Comparison of ENCODE assay signal across 15 cellular contexts in the genomic region with DNA sequence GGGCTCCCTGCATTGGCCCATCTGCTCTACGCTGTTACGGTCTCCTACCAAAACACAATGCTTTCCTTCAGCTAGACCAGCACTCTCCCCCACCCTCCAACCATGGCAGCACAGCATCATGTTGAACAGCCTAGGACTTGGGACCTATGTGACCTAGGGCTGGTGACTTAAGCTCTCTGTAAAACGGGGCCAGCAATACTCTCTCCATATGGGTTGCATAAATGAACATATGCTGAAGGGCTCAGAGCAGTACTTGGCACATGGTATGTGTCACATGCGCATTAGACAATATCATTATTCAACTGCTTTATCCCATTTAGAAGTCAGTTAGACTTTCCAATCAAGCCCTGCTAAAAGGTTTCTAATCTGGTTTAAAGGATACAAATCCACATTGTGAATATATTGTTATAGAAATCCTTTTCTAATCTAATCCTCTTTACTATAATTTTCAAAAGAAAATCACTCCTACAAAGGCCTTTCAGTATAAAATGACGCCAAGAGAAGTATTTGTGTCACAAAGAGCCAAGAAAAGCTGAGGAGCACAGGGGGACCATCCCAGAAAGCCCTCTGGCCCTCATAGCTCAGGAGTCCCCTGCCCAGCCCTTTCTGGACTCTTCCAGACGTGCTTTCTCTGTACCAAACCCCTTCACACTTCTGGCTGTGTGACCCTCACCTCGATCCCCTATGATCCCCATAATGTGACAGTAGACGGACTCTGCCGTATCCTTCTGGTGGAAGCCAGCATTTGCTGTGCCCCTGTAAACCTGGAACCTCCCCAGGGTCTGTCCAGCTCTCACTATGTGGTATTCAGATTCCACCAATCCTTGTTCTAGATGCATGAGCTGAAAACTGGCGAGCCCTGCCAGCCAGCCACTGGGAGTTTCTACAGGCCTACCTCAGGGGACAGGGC. TPM values are rescaled to one million over a fixed set of nuclear protein-coding genes. Genes with fewer than 3 reads are reported as not detected.
DNase-seq lines count a peak whose midpoint lies in the region; TF ChIP-seq lines count a peak whose summit lies in the region.
"Had no signal": no experiment of that assay in that cellular context is flagged by ENCODE, and none has a peak within 500 bp of the region (broad histone marks: within the 10 kb centered on the region; RNA-seq: fewer than 3 reads in every experiment).

No MANE protein-coding gene starts in this region.

- H3K27me3 Mint-ChIP-seq in endodermal cell (ENCODE audit: insufficient read depth) (peaks cover 6% of the 10 kb centered on the region), osteocyte (ENCODE audit: unreplicated experiment) (no peaks in the 10 kb centered on the region), neural progenitor cell (ENCODE audit: insufficient read depth, low read depth) (no peaks in the 10 kb centered on the region)

- H3K9me3 ChIP-seq in endodermal cell (ENCODE audit: control insufficient read depth, low read length), result no peaks in the 10 kb centered on the region
- H3K9me3 ChIP-seq in neural progenitor cell (ENCODE audit: low read depth), result no peaks in the 10 kb centered on the region
- H3K9me3 ChIP-seq: BLaER1 had no signal

- H3K4me3 ChIP-seq in endodermal cell (ENCODE audit: low read length), result no peak overlapping the region
- no peak overlapping the region for H3K4me3 ChIP-seq in neural progenitor cell
- H3K4me3 ChIP-seq: BLaER1 had no signal

- H3K27ac Mint-ChIP-seq in endodermal cell (no peak overlapping the region), osteocyte (ENCODE audit: unreplicated experiment) (no peak overlapping the region), neural progenitor cell (no peak overlapping the region)

- H3K79me2 ChIP-seq in neural progenitor cell (ENCODE audit: low read depth), result no peaks in the 10 kb centered on the region

- H3K4me1 Mint-ChIP-seq in endodermal cell (peaks cover 28% of the 10 kb centered on the region), osteocyte (ENCODE audit: unreplicated experiment) (peaks cover 10% of the 10 kb centered on the region), neural progenitor cell (peaks cover 45% of the 10 kb centered on the region)

- H3F3A ChIP-seq in neural progenitor cell (ENCODE audit: low read depth), result peaks cover 13% of the 10 kb centered on the region

- no peak overlapping the region for H3K4me3 Mint-ChIP-seq in endodermal cell
- no peak overlapping the region for H3K4me3 Mint-ChIP-seq in osteocyte (ENCODE audit: unreplicated experiment)
- H3K4me3 Mint-ChIP-seq in neural progenitor cell, result no peak overlapping the region

- DNase-seq in NCI-H524 (lab: John Stamatoyannopoulos, UW) (peak; percentile 59 to 84), endodermal cell (peak; percentile 17), osteocyte (ENCODE audit: extremely low spot score, unreplicated experiment) (peak; percentile 46), NCI-H748 treated with DMSO at 0.1 percent for 48 hours (lab: John Stamatoyannopoulos, UW) (no peak), NCI-H2029 (lab: John Stamatoyannopoulos, UW) (no peak), neural progenitor cell (ENCODE audit: low spot score) (no peak)
- no peak for DNase-seq in stimulated activated CD4-positive, alpha-beta T cell treated with anti-CD3 and anti-CD28 coated beads, Interleukin-4, amount 100 ng/mL, for 4 hours
- DNase-seq: Karpas-422; MM.1S; NCI-H1105; NCI-H2029 treated with DMSO at 0.1 percent for 48 hours; NCI-H510A treated with DMSO at 0.1 percent for 48 hours; NK-92 treated with Interleukin-12 subunit alpha and Interleukin-12 subunit beta, amount 100 ng/mL, for 24 hours; PC-3 had no signal

- no peak overlapping the region for H2AFZ ChIP-seq in neural progenitor cell (replicated peaks)

- H3K36me3 ChIP-seq in endodermal cell (ENCODE audit: control insufficient read depth, insufficient read depth, low read length) (no peaks in the 10 kb centered on the region), neural progenitor cell (no peaks in the 10 kb centered on the region)

- H3K36me3 Mint-ChIP-seq in endodermal cell (ENCODE audit: low read depth), result peaks cover 2% of the 10 kb centered on the region
- peaks cover 10% of the 10 kb centered on the region for H3K36me3 Mint-ChIP-seq in osteocyte (ENCODE audit: unreplicated experiment)
- peaks cover 7% of the 10 kb centered on the region for H3K36me3 Mint-ChIP-seq in neural progenitor cell

- WGBS in endodermal cell (ENCODE audit: insufficient coverage in 1 of 2, insufficient read length in 1 of 2), 2 experiments, result 87 to 89% methylated on average over 7 to 10 of the region's 10 CpGs

- H3K27me3 ChIP-seq in endodermal cell (ENCODE audit: control insufficient read depth, insufficient read depth, low read length, poor library complexity, severe bottlenecking) (no peaks in the 10 kb centered on the region), neural progenitor cell (no peaks in the 10 kb centered on the region)
- H3K27me3 ChIP-seq: BLaER1 had no signal

- H3K9ac ChIP-seq in endodermal cell (ENCODE audit: extremely low read depth, low read length, poor library complexity, severe bottlenecking), result no peak overlapping the region
- no peak overlapping the region for H3K9ac ChIP-seq in neural progenitor cell
- H3K9ac ChIP-seq: BLaER1 had no signal

- H3K4me2 ChIP-seq in neural progenitor cell, result no peak overlapping the region
- H3K4me2 ChIP-seq: BLaER1 had no signal

- no peak for TF ChIP-seq CTCF in endodermal cell (conservative IDR thresholded peaks at IDR 0.05)
- TF ChIP-seq CTCF in osteocyte (IDR thresholded peaks at IDR 0.05), result no peak
- TF ChIP-seq CTCF in neural progenitor cell (IDR thresholded peaks at IDR 0.05), result no peak

- H3K27ac ChIP-seq in endodermal cell (ENCODE audit: low read depth, low read length) (no peak overlapping the region), neural progenitor cell (no peak overlapping the region)
- H3K27ac ChIP-seq: BLaER1 had no signal

- H4K20me1 ChIP-seq in neural progenitor cell (ENCODE audit: low read depth), result peaks cover 12% of the 10 kb centered on the region
- H4K20me1 ChIP-seq: BLaER1 had no signal

- H3K9me3 Mint-ChIP-seq in endodermal cell (no peaks in the 10 kb centered on the region), osteocyte (ENCODE audit: unreplicated experiment) (no peaks in the 10 kb centered on the region), neural progenitor cell (no peaks in the 10 kb centered on the region)

- H3K4me1 ChIP-seq in endodermal cell (ENCODE audit: control insufficient read depth, insufficient read depth, low read length) (peaks cover 5% of the 10 kb centered on the region), neural progenitor cell (peaks cover 15% of the 10 kb centered on the region)

RNA-seq across cellular contexts. Expression of a gene that starts 42.3 kb away (rescaled TPM):
- total RNA-seq in endodermal cell (1 to 10 TPM; 1.8 to 6.0 TPM), osteocyte (not detected in 2 replicates), neural progenitor cell (ENCODE audit: low replicate concordance) (17.9 and 41.6 TPM in 2 replicates)
- polyA plus RNA-seq in endodermal cell (2013, experiment 1 of 2), result 18.1 TPM
- 14.0 TPM for polyA plus RNA-seq in endodermal cell (2013, experiment 2 of 2)
- total RNA-seq: PC-3 had no signal

Comparison
In these comparisons a context has a peak if more than half of its experiments do, and no peak if none do; other contexts are left out.
1. DNase-seq: peak in NCI-H524 (2 of 2), endodermal cell (single experiment) and osteocyte (single experiment); none in NCI-H748 treated with DMSO at 0.1 percent for 48 hours (single experiment), stimulated activated CD4-positive, alpha-beta T cell treated with anti-CD3 and anti-CD28 coated beads, Interleukin-4, amount 100 ng/mL, for 4 hours (0 of 2), NCI-H2029 (single experiment) and neural progenitor cell (single experiment).